ENCODE assay signal across 8 cellular contexts in the genomic region with DNA sequence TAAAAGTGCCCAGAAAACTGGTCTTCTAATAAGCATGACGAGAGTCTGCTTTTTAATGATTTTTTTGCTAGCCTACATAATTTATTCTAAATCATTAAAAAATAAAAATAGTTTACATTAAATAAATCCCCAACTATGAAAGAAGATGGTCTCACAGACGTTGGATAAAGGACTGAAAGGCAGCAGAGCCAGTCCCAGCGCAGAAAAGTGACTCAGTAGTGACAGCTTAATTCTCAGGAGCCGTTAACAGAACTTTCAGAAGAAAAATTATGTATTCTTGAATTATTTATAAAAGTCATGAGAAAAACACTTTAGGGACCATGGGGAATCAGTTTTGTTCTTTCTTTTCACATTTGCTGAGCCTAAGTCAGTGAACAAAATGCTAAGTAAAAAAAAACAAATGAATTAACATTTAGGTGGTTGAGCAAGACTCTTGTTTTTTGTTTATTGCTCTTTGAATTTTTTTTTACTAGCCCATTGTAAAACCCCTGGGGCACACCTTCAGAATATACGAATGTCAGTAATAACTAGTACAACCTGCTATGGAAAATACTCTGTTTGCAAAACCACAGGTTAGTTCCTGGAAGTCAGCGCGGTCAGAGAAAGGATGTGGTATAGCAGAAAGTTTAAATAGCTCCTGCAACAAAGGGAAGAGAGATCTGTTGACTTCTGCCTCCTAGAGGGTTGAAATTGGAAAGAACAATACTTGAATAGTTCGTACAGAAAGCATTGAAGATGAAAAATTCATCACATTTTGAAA. TPM values are rescaled to one million over a fixed set of nuclear protein-coding genes. Genes with fewer than 3 reads are reported as not detected.
DNase-seq lines count a peak whose midpoint lies in the region; TF ChIP-seq lines count a peak whose summit lies in the region.

No MANE protein-coding gene starts in this region.

- peak overlapping the region; percentile 59 for H3K4me3 Mint-ChIP-seq in activated T-cell treated with anti-CD3 and anti-CD28 coated beads, Interleukin-2, amount 50 U/mL, for 24 hours

- peak overlapping the region; percentile 47 for H3K27ac Mint-ChIP-seq in activated T-cell treated with anti-CD3 and anti-CD28 coated beads, Interleukin-2, amount 50 U/mL, for 24 hours

- no peaks in the 10 kb centered on the region for H3K4me1 ChIP-seq in vagina

- DNase-seq in activated gamma-delta T cell treated with Interleukin-2 at 50 U/mL for 16 hours (peak; percentile 34), activated gamma-delta T cell (lab: John Stamatoyannopoulos, UW) (no peak), KG1 (lab: John Stamatoyannopoulos, UW) (peak; percentile 8), putamen (ENCODE audit: low spot score) (no peak), COLO829 (ENCODE audit: low spot score) (no peak), vagina (ENCODE audit: extremely low spot score in 2 of 2) (no peak)
- peak; percentile 40 for DNase-seq in activated T-cell treated with anti-CD3 and anti-CD28 coated beads, Interleukin-2, amount 50 U/mL, for 24 hours
- peak; percentile 60 for DNase-seq in stimulated activated CD4-positive, alpha-beta T cell treated with anti-CD3 and anti-CD28 coated beads, Interleukin-1b, Interleukin-23, amount 100 ng/mL, for 48 hours

- no peaks in the 10 kb centered on the region for H3K9me3 Mint-ChIP-seq in activated T-cell treated with anti-CD3 and anti-CD28 coated beads, Interleukin-2, amount 50 U/mL, for 24 hours

- no peaks in the 10 kb centered on the region for H3K36me3 Mint-ChIP-seq in activated T-cell treated with anti-CD3 and anti-CD28 coated beads, Interleukin-2, amount 50 U/mL, for 24 hours (ENCODE audit: low read depth)

- intact Hi-C loops in vagina (cut with DNase I): no loop called here

- H3K4me1 Mint-ChIP-seq in activated T-cell treated with anti-CD3 and anti-CD28 coated beads, Interleukin-2, amount 50 U/mL, for 24 hours (ENCODE audit: low read depth): peaks cover 36% of the 10 kb centered on the region

- no peaks in the 10 kb centered on the region for H3K36me3 ChIP-seq in vagina

- no peak for TF ChIP-seq CTCF in vagina (IDR thresholded peaks at IDR 0.05)

- no peak for TF ChIP-seq POLR2A in vagina (IDR thresholded peaks at IDR 0.05)

- peaks cover 52% of the 10 kb centered on the region for H3K27me3 Mint-ChIP-seq in activated T-cell treated with anti-CD3 and anti-CD28 coated beads, Interleukin-2, amount 50 U/mL, for 24 hours

- no peaks in the 10 kb centered on the region for H3K27me3 ChIP-seq in vagina

- H3K9me3 ChIP-seq in vagina: no peaks in the 10 kb centered on the region

- H3K27ac ChIP-seq in vagina: no peak overlapping the region

- H3K4me3 ChIP-seq in vagina: no peak overlapping the region

RNA-seq across cellular contexts. Expression of a gene that starts 50.4 kb away (rescaled TPM):
- not detected for total RNA-seq in vagina

Comparison
In these comparisons a context has a peak if more than half of its experiments do, and no peak if none do; other contexts are left out.
1. DNase-seq: peak in activated gamma-delta T cell treated with Interleukin-2 at 50 U/mL for 16 hours (single experiment), KG1 (single experiment), activated T-cell treated with anti-CD3 and anti-CD28 coated beads, Interleukin-2, amount 50 U/mL, for 24 hours (single experiment) and stimulated activated CD4-positive, alpha-beta T cell treated with anti-CD3 and anti-CD28 coated beads, Interleukin-1b, Interleukin-23, amount 100 ng/mL, for 48 hours (single experiment); none in activated gamma-delta T cell (single experiment), putamen (single experiment), COLO829 (single experiment) and vagina (0 of 2).